ENCODE assay signal across 8 cellular contexts in the genomic region with DNA sequence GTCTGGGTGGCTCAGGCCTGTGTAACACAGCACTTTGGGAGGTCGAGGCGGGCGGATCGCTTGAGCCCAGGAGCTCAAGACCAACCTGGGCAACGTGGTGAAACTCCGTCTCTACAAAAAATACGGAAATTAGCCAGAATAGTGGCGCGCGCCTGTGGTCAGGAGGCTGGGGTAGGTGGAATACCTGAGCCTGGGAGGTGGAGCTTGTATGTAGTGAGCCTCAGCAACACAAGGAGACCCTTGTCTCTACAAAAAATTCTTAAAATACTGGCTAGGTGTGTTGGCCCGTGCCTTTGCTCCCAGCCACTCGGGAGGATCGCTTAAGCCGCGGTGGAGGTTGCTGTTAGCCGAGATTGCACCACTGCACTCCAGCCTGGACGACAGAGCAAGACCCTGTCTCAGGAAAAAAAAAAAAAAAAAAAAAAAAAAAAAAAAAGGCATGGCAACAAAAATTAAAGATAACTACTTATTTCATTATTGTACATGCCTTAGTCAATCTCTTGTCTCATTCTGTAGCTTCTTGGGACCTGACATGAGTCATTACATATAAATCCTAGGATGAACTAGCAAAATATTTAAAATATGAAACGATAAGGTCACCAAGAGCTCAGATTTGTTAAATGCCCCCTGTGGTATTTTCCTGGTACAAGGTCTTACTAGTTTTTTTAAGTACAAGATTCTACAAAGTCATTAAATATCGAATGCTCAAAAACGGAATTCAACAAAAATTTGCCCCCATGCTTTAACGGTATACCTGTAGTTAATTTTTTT. TPM values are rescaled to one million over a fixed set of nuclear protein-coding genes. Genes with fewer than 3 reads are reported as not detected.
A peak's percentile ranks its signal among the peaks of the same experiment; 100 is the strongest.
DNase-seq lines count a peak whose midpoint lies in the region; ATAC-seq and TF ChIP-seq lines count a peak whose summit lies in the region.

No MANE protein-coding gene starts in this region.

- peaks cover 43 to 53% (median 48%) of the 10 kb centered on the region in 3 donors for H3K4me1 Mint-ChIP-seq in IgD-negative memory B cell
- peaks cover 54% of the 10 kb centered on the region for H3K4me1 Mint-ChIP-seq in activated CD8-positive, alpha-beta T cell treated with anti-CD3 and anti-CD28 coated beads, Interleukin-2, amount 10 ng/mL, durations not matched to agents 7 days and 5 days (ENCODE audit: low read depth)

- POLR2A ChIA-PET in activated CD8-positive, alpha-beta T cell treated with anti-CD3 and anti-CD28 coated beads, Interleukin-2, amount 10 ng/mL, durations not matched to agents 7 days and 5 days (lab: Charles Lee), result interaction anchor here (2.0 to 9.5 kb wide), 8 partner anchors 8 to 389 kb away, joined by 7 to 161 read pairs (median 16); partner anchors contain the start of genes CEP295, MED17 and PANX1

- peaks cover 8% of the 10 kb centered on the region for H3K36me3 Mint-ChIP-seq in IgD-negative memory B cell
- peaks cover 69% of the 10 kb centered on the region for H3K36me3 Mint-ChIP-seq in activated CD8-positive, alpha-beta T cell treated with anti-CD3 and anti-CD28 coated beads, Interleukin-2, amount 10 ng/mL, durations not matched to agents 7 days and 5 days (ENCODE audit: low read depth)

- H3K27me3 Mint-ChIP-seq in IgD-negative memory B cell, result peaks cover 2% of the 10 kb centered on the region
- no peaks in the 10 kb centered on the region for H3K27me3 Mint-ChIP-seq in activated CD8-positive, alpha-beta T cell treated with anti-CD3 and anti-CD28 coated beads, Interleukin-2, amount 10 ng/mL, durations not matched to agents 7 days and 5 days (ENCODE audit: low read depth)

- H3K27me3 ChIP-seq in GM06990 (replicated peaks; ENCODE audit: control insufficient read depth, insufficient read depth, low read length), result no peaks in the 10 kb centered on the region

- peaks cover 9% of the 10 kb centered on the region for H3K36me3 ChIP-seq in GM06990 (ENCODE audit: control insufficient read depth, insufficient read depth, low read length)

- TF ChIP-seq CTCF in GM06990 (IDR thresholded peaks at IDR 0.05; ENCODE audit: insufficient read depth, low read length, poor library complexity, severe bottlenecking) (no peak), fibroblast of pulmonary artery (IDR thresholded peaks at IDR 0.05; ENCODE audit: low read length, missing control alignments) (no peak)

- peak overlapping the region; percentile 97 to 100 (median 100) for H3K4me3 Mint-ChIP-seq in IgD-negative memory B cell
- peak overlapping the region; percentile 100 for H3K4me3 Mint-ChIP-seq in activated CD8-positive, alpha-beta T cell treated with anti-CD3 and anti-CD28 coated beads, Interleukin-2, amount 10 ng/mL, durations not matched to agents 7 days and 5 days

- DNase-seq in GM06990 (ENCODE audit: extremely low read depth, insufficient read length), result peak; percentile 59
- peak; percentile 54 for DNase-seq in activated CD8-positive, alpha-beta T cell treated with anti-CD3 and anti-CD28 coated beads, Interleukin-2, amount 10 ng/mL, durations not matched to agents 7 days and 5 days
- peak; percentile 38 for DNase-seq in fibroblast of pulmonary artery (ENCODE audit: low read depth)
- DNase-seq in retina, result peak; percentile 32
- no peak for DNase-seq in ureter (ENCODE audit: low spot score)

- peak; percentile 5 for ATAC-seq in activated CD8-positive, alpha-beta T cell treated with anti-CD3 and anti-CD28 coated beads, Interleukin-2, amount 10 ng/mL, durations not matched to agents 7 days and 5 days
- ATAC-seq in HG02970 (IDR thresholded peaks at IDR 0.05; ENCODE audit: low FRiP score, unreplicated experiment), result no peak
- ATAC-seq in GM19455 (IDR thresholded peaks at IDR 0.05; ENCODE audit: unreplicated experiment), result no peak

- CTCF ChIA-PET in activated CD8-positive, alpha-beta T cell treated with anti-CD3 and anti-CD28 coated beads, Interleukin-2, amount 10 ng/mL, durations not matched to agents 7 days and 5 days (lab: Charles Lee), result interaction anchor here (1.0 to 3.8 kb wide), 5 partner anchors 11 to 765 kb away, joined by 3 to 45 read pairs (median 5); partner anchors contain the start of gene MED17

- peak overlapping the region; percentile 99 for H3K4me3 ChIP-seq in GM06990 (replicated peaks; ENCODE audit: low read depth, low read length)
- H3K4me3 ChIP-seq in fibroblast of pulmonary artery (replicated peaks; ENCODE audit: low read depth, low read length), result peak overlapping the region; percentile 96

- no peaks in the 10 kb centered on the region for H3K9me3 Mint-ChIP-seq in IgD-negative memory B cell
- no peaks in the 10 kb centered on the region for H3K9me3 Mint-ChIP-seq in activated CD8-positive, alpha-beta T cell treated with anti-CD3 and anti-CD28 coated beads, Interleukin-2, amount 10 ng/mL, durations not matched to agents 7 days and 5 days (ENCODE audit: insufficient read depth)

- H3K27ac Mint-ChIP-seq in IgD-negative memory B cell, result peak overlapping the region; percentile 96 to 100 (median 100)
- peak overlapping the region; percentile 100 for H3K27ac Mint-ChIP-seq in activated CD8-positive, alpha-beta T cell treated with anti-CD3 and anti-CD28 coated beads, Interleukin-2, amount 10 ng/mL, durations not matched to agents 7 days and 5 days

RNA-seq across cellular contexts. Expression of gene TAF1D, which starts 1.1 kb away (rescaled TPM):
- polyA plus RNA-seq in IgD-negative memory B cell, result 33.4 TPM
- 100 to 1,000 TPM; 161 to 172 TPM for total RNA-seq in activated CD8-positive, alpha-beta T cell treated with anti-CD3 and anti-CD28 coated beads, Interleukin-2, amount 10 ng/mL, durations not matched to agents 7 days and 5 days
- total RNA-seq in ureter, result 159 TPM

RNA-seq across cellular contexts. Expression of gene C11orf54, which starts 1.3 kb away (rescaled TPM):
- polyA plus RNA-seq in IgD-negative memory B cell, result 17.7 TPM
- 10 to 100 TPM; 17.9 to 19.3 TPM for total RNA-seq in activated CD8-positive, alpha-beta T cell treated with anti-CD3 and anti-CD28 coated beads, Interleukin-2, amount 10 ng/mL, durations not matched to agents 7 days and 5 days
- 25.6 TPM for total RNA-seq in ureter

RNA-seq across cellular contexts. Expression of gene MED17, which starts 43.9 kb away (rescaled TPM):
- polyA plus RNA-seq in IgD-negative memory B cell, result 25.8 TPM
- 10 to 100 TPM; 43.6 to 45.3 TPM for total RNA-seq in activated CD8-positive, alpha-beta T cell treated with anti-CD3 and anti-CD28 coated beads, Interleukin-2, amount 10 ng/mL, durations not matched to agents 7 days and 5 days
- 35.5 TPM for total RNA-seq in ureter
